28 cellular contexts compared by ENCODE assay signal in the genomic region with DNA sequence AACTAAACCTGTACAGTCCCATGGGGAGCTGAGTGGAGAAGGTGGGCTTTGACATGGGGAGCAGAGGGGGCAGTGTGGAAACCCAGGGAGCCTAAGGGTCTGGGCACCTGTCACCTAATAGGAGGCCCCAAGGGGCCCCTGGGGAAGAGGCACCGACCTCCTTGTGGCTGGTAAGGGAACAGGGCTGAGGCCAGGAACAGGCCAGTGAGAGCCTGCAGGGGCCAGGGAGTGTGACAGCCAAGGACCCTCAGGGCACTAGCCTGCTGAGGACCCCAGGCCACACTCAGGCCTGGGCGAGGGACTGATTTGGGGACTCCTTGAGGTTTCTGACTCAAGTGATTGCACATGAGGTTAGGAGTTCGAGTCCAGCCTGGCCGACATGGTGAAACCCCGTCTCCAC. TPM values are rescaled to one million over a fixed set of nuclear protein-coding genes. Genes with fewer than 3 reads are reported as not detected.
"Had no signal": no experiment of that assay in that cellular context is flagged by ENCODE, and none has a peak within 500 bp of the region (broad histone marks: within the 10 kb centered on the region; RNA-seq: fewer than 3 reads in every experiment).

No MANE protein-coding gene starts in this region.

- H3K9me2 ChIP-seq: SK-N-SH had no signal

- H3K36me3 Mint-ChIP-seq: activated CD8-positive, alpha-beta memory T cell treated with anti-CD3 and anti-CD28 coated beads, Interleukin-2, amount 10 ng/mL, durations not matched to agents 7 days and 5 days; activated naive CD4-positive, alpha-beta T cell treated with anti-CD3 and anti-CD28 coated beads, Interleukin-2, amount 10 ng/mL, durations not matched to agents 7 days and 5 days; memory B cell; T-cell had no signal

- H3K4me3 Mint-ChIP-seq: activated CD4-positive, alpha-beta T cell treated with anti-CD3 and anti-CD28 coated beads, Interleukin-2, amount 10 ng/mL, durations not matched to agents 7 days and 5 days; activated CD8-positive, alpha-beta memory T cell treated with anti-CD3 and anti-CD28 coated beads, Interleukin-2, amount 10 ng/mL, durations not matched to agents 7 days and 5 days; activated CD8-positive, alpha-beta T cell treated with anti-CD3 and anti-CD28 coated beads for 36 hours; activated naive CD4-positive, alpha-beta T cell treated with anti-CD3 and anti-CD28 coated beads, Interleukin-2, amount 10 ng/mL, durations not matched to agents 7 days and 5 days; memory B cell; T-helper 2 cell treated with Interferon-gamma antibody and Interleukin-4, amounts not matched to agents 5 μg/mL and 100 μg/mL, for 36 hours had no signal

- ATAC-seq: activated CD8-positive, alpha-beta memory T cell treated with anti-CD3 and anti-CD28 coated beads, Interleukin-2, amount 10 ng/mL, durations not matched to agents 7 days and 5 days; activated CD8-positive, alpha-beta T cell treated with anti-CD3 and anti-CD28 coated beads for 36 hours; foreskin keratinocyte; T-cell had no signal

- H3K9me3 ChIP-seq: ascending aorta, SK-N-SH had no signal

- H3K27ac ChIP-seq: ascending aorta, brain microvascular endothelial cell, foreskin keratinocyte, VCaP had no signal

- H3K4me3 ChIP-seq: ascending aorta had no signal

- H3K9me3 Mint-ChIP-seq: activated CD4-positive, alpha-beta T cell treated with anti-CD3 and anti-CD28 coated beads, Interleukin-2, amount 10 ng/mL, durations not matched to agents 7 days and 5 days; activated CD8-positive, alpha-beta T cell treated with anti-CD3 and anti-CD28 coated beads for 36 hours; activated naive CD4-positive, alpha-beta T cell treated with anti-CD3 and anti-CD28 coated beads, Interleukin-2, amount 10 ng/mL, durations not matched to agents 7 days and 5 days; memory B cell; T-cell; T-helper 2 cell treated with Interferon-gamma antibody and Interleukin-4, amounts not matched to agents 5 μg/mL and 100 μg/mL, for 36 hours had no signal

- H3K4me2 ChIP-seq: SK-N-SH had no signal

- DNase-seq: activated CD4-positive, alpha-beta T cell treated with anti-CD3 and anti-CD28 coated beads, Interleukin-2, amount 10 ng/mL, durations not matched to agents 7 days and 5 days; activated CD8-positive, alpha-beta memory T cell treated with anti-CD3 and anti-CD28 coated beads, Interleukin-2, amount 10 ng/mL, durations not matched to agents 7 days and 5 days; activated CD8-positive, alpha-beta T cell treated with anti-CD3 and anti-CD28 coated beads for 36 hours; activated naive CD4-positive, alpha-beta T cell treated with anti-CD3 and anti-CD28 coated beads, Interleukin-2, amount 10 ng/mL, durations not matched to agents 7 days and 5 days; brain microvascular endothelial cell; caudate nucleus; dermis blood vessel endothelial cell; effector CD8-positive, alpha-beta T cell; erythroblast; foreskin keratinocyte; glutamatergic neuron; hippocampal formation; occipital lobe; SK-N-SH; stimulated activated CD4-positive, alpha-beta T cell treated with anti-CD3 and anti-CD28 coated beads, Interleukin-4, amount 100 ng/mL, for 1 hour; stimulated activated naive CD4-positive, alpha-beta T cell treated with Interleukin-2 at 50 U/mL for 16 hours; T-cell had no signal

- H3K4me1 Mint-ChIP-seq: memory B cell had no signal

- H3K27ac Mint-ChIP-seq: activated CD4-positive, alpha-beta T cell treated with anti-CD3 and anti-CD28 coated beads, Interleukin-2, amount 10 ng/mL, durations not matched to agents 7 days and 5 days; activated CD8-positive, alpha-beta memory T cell treated with anti-CD3 and anti-CD28 coated beads, Interleukin-2, amount 10 ng/mL, durations not matched to agents 7 days and 5 days; activated CD8-positive, alpha-beta T cell treated with anti-CD3 and anti-CD28 coated beads for 36 hours; activated naive CD4-positive, alpha-beta T cell treated with anti-CD3 and anti-CD28 coated beads, Interleukin-2, amount 10 ng/mL, durations not matched to agents 7 days and 5 days; memory B cell; T-cell; T-helper 2 cell treated with Interferon-gamma antibody and Interleukin-4, amounts not matched to agents 5 μg/mL and 100 μg/mL, for 36 hours had no signal

- H3K4me1 ChIP-seq: ascending aorta, foreskin keratinocyte had no signal

- H3K36me3 ChIP-seq: ascending aorta, brain microvascular endothelial cell had no signal

RNA-seq across cellular contexts. Expression of gene ALPP, which starts 24.5 kb away (rescaled TPM):
- total RNA-seq: activated CD4-positive, alpha-beta T cell treated with anti-CD3 and anti-CD28 coated beads, Interleukin-2, amount 10 ng/mL, durations not matched to agents 7 days and 5 days; activated CD8-positive, alpha-beta memory T cell treated with anti-CD3 and anti-CD28 coated beads, Interleukin-2, amount 10 ng/mL, durations not matched to agents 7 days and 5 days; activated CD8-positive, alpha-beta T cell treated with anti-CD3 and anti-CD28 coated beads for 36 hours; ascending aorta; dermis blood vessel endothelial cell; foreskin keratinocyte; liver; mononuclear cell; myocyte; occipital lobe; renal cortical epithelial cell; ureter had no signal
- polyA plus RNA-seq: adipose tissue, foreskin keratinocyte, liver, neural cell, SK-N-SH had no signal

RNA-seq across cellular contexts. Expression of gene ALPG, which starts 52.6 kb away (rescaled TPM):
- total RNA-seq: activated CD4-positive, alpha-beta T cell treated with anti-CD3 and anti-CD28 coated beads, Interleukin-2, amount 10 ng/mL, durations not matched to agents 7 days and 5 days; activated CD8-positive, alpha-beta memory T cell treated with anti-CD3 and anti-CD28 coated beads, Interleukin-2, amount 10 ng/mL, durations not matched to agents 7 days and 5 days; activated CD8-positive, alpha-beta T cell treated with anti-CD3 and anti-CD28 coated beads for 36 hours; ascending aorta; dermis blood vessel endothelial cell; foreskin keratinocyte; liver; mononuclear cell; myocyte; occipital lobe; renal cortical epithelial cell; ureter had no signal
- polyA plus RNA-seq: adipose tissue, foreskin keratinocyte, liver, neural cell, SK-N-SH had no signal
